19 cellular contexts compared by ENCODE assay signal in the genomic region with DNA sequence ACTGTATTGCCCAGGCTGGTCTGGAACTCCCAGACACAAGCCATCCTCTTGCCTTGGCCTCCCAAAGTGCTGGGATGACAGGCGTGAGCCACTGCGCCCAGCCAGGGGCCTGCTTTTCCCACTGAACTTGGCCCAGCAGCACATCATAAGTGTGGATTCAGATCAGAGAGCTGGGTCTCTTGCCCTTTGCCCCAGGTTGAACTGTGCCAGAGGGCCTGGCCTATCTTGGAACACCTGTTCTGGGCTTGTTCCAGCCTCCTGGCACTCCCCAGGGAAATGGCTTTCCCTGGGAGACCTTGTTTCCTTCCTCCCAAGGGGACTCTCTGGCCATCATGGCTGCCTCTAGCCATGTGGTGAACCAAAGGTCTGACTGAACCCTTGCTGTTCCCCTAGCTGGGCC. TPM values are rescaled to one million over a fixed set of nuclear protein-coding genes. Genes with fewer than 3 reads are reported as not detected.
DNase-seq lines count a peak whose midpoint lies in the region; ATAC-seq and TF ChIP-seq lines count a peak whose summit lies in the region.
"Had no signal": no experiment of that assay in that cellular context is flagged by ENCODE, and none has a peak within 500 bp of the region (broad histone marks: within the 10 kb centered on the region; RNA-seq: fewer than 3 reads in every experiment).

No MANE protein-coding gene starts in this region.

- in situ Hi-C loops in transverse colon (cut with MboI; ENCODE audit: low pct_ligation_motif_present in 1 of 4, low pct_unique_long_range_greater_than_20kb in 1 of 4, low sequenced_read_pairs in 3 of 4) = no loop called here

- TF ChIP-seq POLR2A in body of pancreas (IDR thresholded peaks at IDR 0.05) (no peak), transverse colon (IDR thresholded peaks at IDR 0.05) (no peak)

- H3K27me3 ChIP-seq in body of pancreas = no peaks in the 10 kb centered on the region
- H3K27me3 ChIP-seq in transverse colon = no peaks in the 10 kb centered on the region

- no peaks in the 10 kb centered on the region for H3K9me3 ChIP-seq in body of pancreas
- no peaks in the 10 kb centered on the region for H3K9me3 ChIP-seq in mucosa of descending colon
- H3K9me3 ChIP-seq in transverse colon = no peaks in the 10 kb centered on the region

- H3K4me1 ChIP-seq in body of pancreas (peaks cover 39% of the 10 kb centered on the region), mucosa of descending colon (ENCODE audit: low read depth) (peaks cover 34% of the 10 kb centered on the region), transverse colon (peaks cover 6 to 41% (median 31%) of the 10 kb centered on the region in 4 donors)

- TF ChIP-seq CTCF in body of pancreas (IDR thresholded peaks at IDR 0.05) (no peak), mucosa of descending colon (IDR thresholded peaks at IDR 0.05) (no peak), transverse colon (IDR thresholded peaks at IDR 0.05) (no peak)

- H3K36me3 ChIP-seq in body of pancreas (replicated peaks in 1 of 2; ENCODE audit: insufficient read depth in 1 of 2, low read depth in 2 of 2) = peaks cover 0 to 13% of the 10 kb centered on the region in 2 donors
- H3K36me3 ChIP-seq in mucosa of descending colon (ENCODE audit: low read depth) = peaks cover 9% of the 10 kb centered on the region
- H3K36me3 ChIP-seq in transverse colon = peaks cover 0 to 28% (median 12%) of the 10 kb centered on the region in 4 donors

- DNase-seq in NCI-H82 (lab: John Stamatoyannopoulos, UW) = peak; percentile 23
- DNase-seq in NCI-H82 treated with DMSO at 0.1 percent for 48 hours (lab: John Stamatoyannopoulos, UW; ENCODE audit: unreplicated experiment) = no peak
- peak; percentile 62 to 86 (median 77) for DNase-seq in body of pancreas
- peak; percentile 71 to 79 (median 78) for DNase-seq in mucosa of descending colon
- peak; percentile 76 for DNase-seq in transverse colon
- DNase-seq in D341Med (ENCODE audit: low spot score) = no peak
- DNase-seq in nucleus accumbens (lab: John Stamatoyannopoulos, UW) = no peak
- DNase-seq: C1 segment of cervical spinal cord; Calu3; CD4-positive, alpha-beta T cell; DMS79; HCEC 1CT; HFFc6 had no signal

- ATAC-seq in body of pancreas = peak; percentile 17
- peak; percentile 65 for ATAC-seq in mucosa of descending colon
- ATAC-seq in HG02870 (IDR thresholded peaks at IDR 0.05; ENCODE audit: unreplicated experiment) = no peak
- ATAC-seq: GM12878 had no signal

- TF ChIP-seq EP300 in transverse colon (IDR thresholded peaks at IDR 0.05; ENCODE audit: low read depth) = no peak

- H3K4me3 ChIP-seq in body of pancreas (no peak overlapping the region), mucosa of descending colon (no peak overlapping the region), transverse colon (no peak overlapping the region)
- H3K4me3 ChIP-seq: GM12878 had no signal

- H3K27ac ChIP-seq in body of pancreas (peak overlapping the region in 1 of 4 donors; percentile 5), transverse colon (peak overlapping the region; percentile 46 to 93 (median 66))
- H3K27ac ChIP-seq: 22Rv1 had no signal

- intact Hi-C loops in body of pancreas (cut with DNase I) (no loop called here), mucosa of descending colon (cut with DNase I, micrococcal nuclease) (no loop called here), transverse colon (cut with DNase I; ENCODE audit: low total_unique reads) (no loop called here)

- 20 to 61% methylated on average over 2 of the region's 2 CpGs for WGBS in body of pancreas, 2 donors
- WGBS in transverse colon (ENCODE audit: low coverage in 1 of 2), 2 donors = 55% methylated on average over 2 of the region's 2 CpGs; no CpG with 5 or more reads in 1 of the 2 donors

RNA-seq across cellular contexts. Expression of a gene that starts 3.4 kb away (rescaled TPM):
- total RNA-seq in body of pancreas = 10 to 100 TPM; 35.5 to 52.1 TPM
- total RNA-seq in mucosa of descending colon = 100 to 1,000 TPM in 2 of 3 donors, 10 to 100 TPM in 1; 68.4 to 118 (median 101) TPM
- total RNA-seq in transverse colon = 100 to 1,000 TPM; 113 to 294 (median 177) TPM

RNA-seq across cellular contexts. Expression of a gene that starts 3.5 kb away (rescaled TPM):
- total RNA-seq in body of pancreas = 1 to 10 TPM; 3.0 to 4.9 TPM
- total RNA-seq in mucosa of descending colon = 10 to 100 TPM in 2 of 3 donors, 1 to 10 TPM in 1; 5.5 to 12.9 (median 10.8) TPM
- total RNA-seq in transverse colon = 100 to 1,000 TPM in 1 of 4 donors, 1 to 10 TPM in 3; 5.2 to 102 (median 6.7) TPM

RNA-seq across cellular contexts. Expression of a gene that starts 28.8 kb away (rescaled TPM):
- total RNA-seq in body of pancreas = under 1 TPM in 1 of 2 donors, not detected in 1; 0.66 TPM
- 1 to 10 TPM; 1.7 to 3.4 (median 2.9) TPM for total RNA-seq in mucosa of descending colon
- total RNA-seq in transverse colon = 10 to 100 TPM in 1 of 4 donors, 1 to 10 TPM in 3; 3.0 to 15.3 (median 3.2) TPM
- total RNA-seq: A673; Calu3; CD4-positive, alpha-beta T cell; G401; GM12878 had no signal

RNA-seq across cellular contexts. Expression of a gene that starts 32.5 kb away (rescaled TPM):
- total RNA-seq in body of pancreas (not detected), mucosa of descending colon (1 to 10 TPM in 1 of 3 donors, not detected in 2; 1.5 TPM), transverse colon (not detected)
- total RNA-seq: H4 had no signal

RNA-seq across cellular contexts. Expression of a gene that starts 42.9 kb away (rescaled TPM):
- total RNA-seq in body of pancreas = 10 to 100 TPM in 1 of 2 donors, 1 to 10 TPM in 1; 7.0 to 20.4 TPM
- total RNA-seq in mucosa of descending colon = 10 to 100 TPM; 26.4 to 35.2 (median 34.7) TPM
- 10 to 100 TPM; 26.2 to 61.7 (median 35.8) TPM for total RNA-seq in transverse colon

Comparison
In these comparisons a context has a peak if more than half of its experiments do, and no peak if none do; other contexts are left out.
1. DNase-seq: peak in NCI-H82 (single experiment), body of pancreas (4 of 4), mucosa of descending colon (3 of 3) and transverse colon (single experiment); none in NCI-H82 treated with DMSO at 0.1 percent for 48 hours (single experiment), D341Med (single experiment) and nucleus accumbens (0 of 56).